ENCODE assay signal across 26 cellular contexts in genomic region chr15:89566141-89566540, GRCh38. TPM values are rescaled to one million over a fixed set of nuclear protein-coding genes. Genes with fewer than 3 reads are reported as not detected.
DNase-seq lines count a peak whose midpoint lies in the region; ATAC-seq and TF ChIP-seq lines count a peak whose summit lies in the region.
"Had no signal": no experiment of that assay in that cellular context is flagged by ENCODE, and none has a peak within 500 bp of the region (broad histone marks: within the 10 kb centered on the region; RNA-seq: fewer than 3 reads in every experiment).

No MANE protein-coding gene starts in this region.

- peaks cover 9% of the 10 kb centered on the region for H3K27me3 Mint-ChIP-seq in MCF 10A (ENCODE audit: insufficient read depth, unreplicated experiment)
- peaks cover 36% of the 10 kb centered on the region for H3K27me3 Mint-ChIP-seq in activated CD8-positive, alpha-beta T cell treated with anti-CD3 and anti-CD28 coated beads, Interleukin-2, amount 10 ng/mL, durations not matched to agents 7 days and 5 days (ENCODE audit: low read depth)

- CTCF ChIA-PET in mammary epithelial cell (lab: Charles Lee; ENCODE audit: low non-redundant PET) (no interaction called here), MCF 10A (lab: Yijun Ruan, JAX) (interaction anchor here (0.6 to 2.0 kb wide), 3 partner anchors 81 to 724 kb away, joined by 3 to 8 read pairs (median 6); no protein-coding TSS in a partner anchor)
- CTCF ChIA-PET in activated CD8-positive, alpha-beta T cell treated with anti-CD3 and anti-CD28 coated beads, Interleukin-2, amount 10 ng/mL, durations not matched to agents 7 days and 5 days (lab: Charles Lee), result interaction anchor here (2.2 kb wide), 1 partner anchor 207 kb away, joined by 7 read pairs; no protein-coding TSS in a partner anchor

- in situ Hi-C loops in mammary epithelial cell (cut with MboI; ENCODE audit: low sequenced_read_pairs in 2 of 2), result loop anchor here in 1 of 2 donors (25.0 kb wide), 1 partner anchor 129 kb away; no protein-coding TSS in a partner anchor

- H3K27ac ChIP-seq in mammary epithelial cell (ENCODE audit: insufficient read depth, low read depth, low read length), result no peak overlapping the region
- H3K27ac ChIP-seq in mesenchymal stem cell (ENCODE audit: low read length, poor library complexity, severe bottlenecking), result no peak overlapping the region
- H3K27ac ChIP-seq in osteoblast (ENCODE audit: low read depth, low read length), result no peak overlapping the region
- H3K27ac ChIP-seq: 22Rv1 had no signal

- H2BK120ac ChIP-seq in mesenchymal stem cell (ENCODE audit: low read depth, low read length), result no peak overlapping the region

- no peaks in the 10 kb centered on the region for H3K79me1 ChIP-seq in mesenchymal stem cell (replicated peaks; ENCODE audit: low read length, poor library complexity, severe bottlenecking)

- DNase-seq in mammary epithelial cell (no peak), MCF 10A (ENCODE audit: unreplicated experiment) (no peak), adipocyte (ENCODE audit: low read depth) (no peak), mesenchymal stem cell (no peak), osteoblast (ENCODE audit: insufficient read length, low spot score, missing footprints) (no peak), erythroblast (lab: John Stamatoyannopoulos, UW) (no peak)
- no peak for DNase-seq in activated CD8-positive, alpha-beta T cell treated with anti-CD3 and anti-CD28 coated beads, Interleukin-2, amount 10 ng/mL, durations not matched to agents 7 days and 5 days
- DNase-seq: activated CD4-positive, alpha-beta T cell treated with anti-CD3 and anti-CD28 coated beads for 48 hours; activated effector memory CD4-positive, alpha-beta T cell treated with anti-CD3 and anti-CD28 coated beads, Interleukin-2, amount 50 U/mL, for 16 hours; activated T-cell treated with anti-CD3 and anti-CD28 coated beads, Interleukin-2, amount 50 U/mL, for 1 hour; aorta; CD4-positive, CD25-positive, alpha-beta regulatory T cell; DND-41; effector CD8-positive, alpha-beta T cell; islet precursor cell; left ventricle myocardium superior; midbrain; NCI-H146; NCI-H446; NCI-H748 treated with DMSO at 0.1 percent for 48 hours had no signal

- no peak overlapping the region for H3K4me3 Mint-ChIP-seq in MCF 10A (ENCODE audit: unreplicated experiment)
- H3K4me3 Mint-ChIP-seq in activated CD8-positive, alpha-beta T cell treated with anti-CD3 and anti-CD28 coated beads, Interleukin-2, amount 10 ng/mL, durations not matched to agents 7 days and 5 days, result no peak overlapping the region
- H3K4me3 Mint-ChIP-seq: activated naive CD8-positive, alpha-beta T cell; natural killer cell treated with Interleukin-12 subunit alpha and Interleukin-12 subunit beta and Interleukin-15 and Interleukin-18, amount 100 ng/mL, for 72 hours; stimulated activated memory B cell treated with anti-CD40 and anti-IgM and Interleukin-4, amounts not matched to agents 10 μg/mL and 1 μg/mL and 100 μg/mL, for 72 hours; type B pancreatic cell had no signal

- H3K23ac ChIP-seq in mesenchymal stem cell (ENCODE audit: low read length in 2 of 2), result no peak overlapping the region

- POLR2A ChIA-PET in MCF 10A (lab: Yijun Ruan, JAX), result interaction anchor here (1.1 kb wide), 1 partner anchor 9 kb away, joined by 3 read pairs; the partner anchor contains the start of gene TICRR
- POLR2A ChIA-PET in activated CD8-positive, alpha-beta T cell treated with anti-CD3 and anti-CD28 coated beads, Interleukin-2, amount 10 ng/mL, durations not matched to agents 7 days and 5 days (lab: Charles Lee), result no interaction called here

- TF ChIP-seq CTCF in mammary epithelial cell (conservative IDR thresholded peaks at IDR 0.05 in 1 of 2, IDR thresholded peaks at IDR 0.05 in 1 of 2; ENCODE audit: extremely low read depth in 1 of 2, insufficient read depth in 1 of 2, low read depth in 1 of 2, low read length in 2 of 2) (no peak), MCF 10A (IDR thresholded peaks at IDR 0.05; ENCODE audit: unreplicated experiment) (no peak), osteoblast (IDR thresholded peaks at IDR 0.05; ENCODE audit: extremely low read depth, low read depth, low read length) (no peak)

- H3K9me3 ChIP-seq in mammary epithelial cell (replicated peaks; ENCODE audit: insufficient read depth, low read length) (no peaks in the 10 kb centered on the region), adipocyte (ENCODE audit: control insufficient read depth, low read length) (peaks cover 7% of the 10 kb centered on the region), mesenchymal stem cell (ENCODE audit: control insufficient read depth, low read length) (peaks cover 7% of the 10 kb centered on the region), osteoblast (ENCODE audit: low read depth, low read length) (no peaks in the 10 kb centered on the region)

- H3K14ac ChIP-seq in mesenchymal stem cell (ENCODE audit: low read length in 2 of 2), result no peak overlapping the region

- ATAC-seq in activated CD8-positive, alpha-beta T cell treated with anti-CD3 and anti-CD28 coated beads, Interleukin-2, amount 10 ng/mL, durations not matched to agents 7 days and 5 days, result no peak
- ATAC-seq in HG03378 (IDR thresholded peaks at IDR 0.05; ENCODE audit: unreplicated experiment), result no peak
- ATAC-seq: left ventricle myocardium superior; natural killer cell treated with Interleukin-12 subunit alpha and Interleukin-12 subunit beta and Interleukin-15 and Interleukin-18, amount 100 ng/mL, for 72 hours; stimulated activated memory B cell treated with anti-CD40 and anti-IgM and Interleukin-4, amounts not matched to agents 10 μg/mL and 1 μg/mL and 100 μg/mL, for 72 hours had no signal

- peaks cover 6% of the 10 kb centered on the region for H3K4me1 Mint-ChIP-seq in MCF 10A (ENCODE audit: insufficient read depth, unreplicated experiment)
- no peaks in the 10 kb centered on the region for H3K4me1 Mint-ChIP-seq in activated CD8-positive, alpha-beta T cell treated with anti-CD3 and anti-CD28 coated beads, Interleukin-2, amount 10 ng/mL, durations not matched to agents 7 days and 5 days (ENCODE audit: low read depth)
- H3K4me1 Mint-ChIP-seq: CD4-positive, CD25-positive, alpha-beta regulatory T cell; stimulated activated memory B cell treated with anti-CD40 and anti-IgM and Interleukin-4, amounts not matched to agents 10 μg/mL and 1 μg/mL and 100 μg/mL, for 72 hours had no signal

- H3K27ac Mint-ChIP-seq in MCF 10A (ENCODE audit: low read depth, unreplicated experiment), result no peak overlapping the region
- H3K27ac Mint-ChIP-seq in activated CD8-positive, alpha-beta T cell treated with anti-CD3 and anti-CD28 coated beads, Interleukin-2, amount 10 ng/mL, durations not matched to agents 7 days and 5 days, result no peak overlapping the region
- H3K27ac Mint-ChIP-seq: activated naive CD8-positive, alpha-beta T cell; CD4-positive, CD25-positive, alpha-beta regulatory T cell; natural killer cell treated with Interleukin-12 subunit alpha and Interleukin-12 subunit beta and Interleukin-15 and Interleukin-18, amount 100 ng/mL, for 72 hours; stimulated activated memory B cell treated with anti-CD40 and anti-IgM and Interleukin-4, amounts not matched to agents 10 μg/mL and 1 μg/mL and 100 μg/mL, for 72 hours; type B pancreatic cell had no signal

- H2AK5ac ChIP-seq in mesenchymal stem cell (ENCODE audit: low read length, severe bottlenecking), result no peak overlapping the region

- H3K36me3 ChIP-seq in mammary epithelial cell (ENCODE audit: insufficient read depth, low read length) (no peaks in the 10 kb centered on the region), adipocyte (ENCODE audit: control insufficient read depth, insufficient read depth, low read length, severe bottlenecking) (no peaks in the 10 kb centered on the region), mesenchymal stem cell (ENCODE audit: control insufficient read depth in 1 of 2, insufficient read depth in 2 of 2, low read depth in 1 of 2, low read length in 2 of 2) (no peaks in the 10 kb centered on the region), osteoblast (ENCODE audit: insufficient read depth, low read length) (no peaks in the 10 kb centered on the region)

- H3K4me2 ChIP-seq in mammary epithelial cell (ENCODE audit: insufficient read depth, low read depth, low read length) (no peak overlapping the region), mesenchymal stem cell (ENCODE audit: low read length, poor library complexity, severe bottlenecking) (no peak overlapping the region), osteoblast (ENCODE audit: insufficient read depth, low read length) (no peak overlapping the region)

- H3K4me3 ChIP-seq in mammary epithelial cell (replicated peaks in 1 of 3; ENCODE audit: insufficient read depth in 1 of 3, low read depth in 2 of 3, low read length in 3 of 3) (no peak overlapping the region), adipocyte (ENCODE audit: low read length) (no peak overlapping the region), mesenchymal stem cell (ENCODE audit: insufficient read depth in 1 of 2, low read depth in 1 of 2, low read length in 2 of 2) (no peak overlapping the region), osteoblast (ENCODE audit: insufficient read depth, low read length) (no peak overlapping the region)

- H3K79me2 ChIP-seq in mammary epithelial cell (ENCODE audit: insufficient read depth, low read length), result no peaks in the 10 kb centered on the region
- no peaks in the 10 kb centered on the region for H3K79me2 ChIP-seq in osteoblast (ENCODE audit: insufficient read depth, low read length)

- H3K9ac ChIP-seq in mammary epithelial cell (ENCODE audit: insufficient read depth, low read length) (no peak overlapping the region), adipocyte (ENCODE audit: low read length) (peak overlapping the region; percentile 71), mesenchymal stem cell (ENCODE audit: low read length) (peak overlapping the region; percentile 78)

- peak overlapping the region; percentile 10 for H2AFZ ChIP-seq in mammary epithelial cell (ENCODE audit: low read depth, low read length)
- H2AFZ ChIP-seq in mesenchymal stem cell (ENCODE audit: low read depth, low read length), result no peak overlapping the region
- no peak overlapping the region for H2AFZ ChIP-seq in osteoblast (ENCODE audit: low read length)

- dilution Hi-C loops in mammary epithelial cell (cut with HindIII; ENCODE audit: low sequenced_read_pairs), result no loop called here

- H3K4me1 ChIP-seq in mammary epithelial cell (ENCODE audit: insufficient read depth, low read length) (no peaks in the 10 kb centered on the region), adipocyte (ENCODE audit: control insufficient read depth, insufficient read depth, low read length) (peaks cover 10% of the 10 kb centered on the region), mesenchymal stem cell (ENCODE audit: control insufficient read depth, insufficient read depth, low read depth, low read length) (no peaks in the 10 kb centered on the region), osteoblast (ENCODE audit: insufficient read depth, low read length) (no peaks in the 10 kb centered on the region)

- H4K91ac ChIP-seq in mesenchymal stem cell (ENCODE audit: low read length), result no peak overlapping the region

- H3K18ac ChIP-seq in mesenchymal stem cell (ENCODE audit: low read depth in 1 of 2, low read length in 2 of 2), result no peak overlapping the region

- H4K8ac ChIP-seq in mesenchymal stem cell (ENCODE audit: low read length), result no peak overlapping the region

- no peak overlapping the region for H2BK12ac ChIP-seq in mesenchymal stem cell (ENCODE audit: low read length in 2 of 2)

- intact Hi-C loops in mammary epithelial cell (cut with micrococcal nuclease), result no loop called here
- intact Hi-C loops in MCF 10A (cut with micrococcal nuclease), result no loop called here

- no peak for TF ChIP-seq POLR2A in erythroblast (IDR thresholded peaks at IDR 0.05; ENCODE audit: low read length)

- 63% methylated on average over 7 of the region's 7 CpGs for WGBS in mammary epithelial cell (ENCODE audit: low coverage, missing lambda C conversion rate)
- whole genome bisulfite sequencing in mesenchymal stem cell, result 84% methylated on average over 5 of the region's 7 CpGs

- H3K9me3 Mint-ChIP-seq in MCF 10A (ENCODE audit: unreplicated experiment), result no peaks in the 10 kb centered on the region
- H3K9me3 Mint-ChIP-seq in activated CD8-positive, alpha-beta T cell treated with anti-CD3 and anti-CD28 coated beads, Interleukin-2, amount 10 ng/mL, durations not matched to agents 7 days and 5 days (ENCODE audit: insufficient read depth), result no peaks in the 10 kb centered on the region
- H3K9me3 Mint-ChIP-seq: natural killer cell treated with Interleukin-12 subunit alpha and Interleukin-12 subunit beta and Interleukin-15 and Interleukin-18, amount 100 ng/mL, for 72 hours had no signal

- BruUV-seq in mammary epithelial cell (replicated peaks; lab: Mats Ljungman, UMichigan), result no TSS peak
- no TSS peak for BruUV-seq in MCF 10A (replicated peaks; lab: Mats Ljungman, UMichigan)

- no peaks in the 10 kb centered on the region for H3K36me3 Mint-ChIP-seq in MCF 10A (ENCODE audit: insufficient read depth, unreplicated experiment)
- no peaks in the 10 kb centered on the region for H3K36me3 Mint-ChIP-seq in activated CD8-positive, alpha-beta T cell treated with anti-CD3 and anti-CD28 coated beads, Interleukin-2, amount 10 ng/mL, durations not matched to agents 7 days and 5 days (ENCODE audit: low read depth)
- H3K36me3 Mint-ChIP-seq: natural killer cell treated with Interleukin-12 subunit alpha and Interleukin-12 subunit beta and Interleukin-15 and Interleukin-18, amount 100 ng/mL, for 72 hours; stimulated activated memory B cell treated with anti-CD40 and anti-IgM and Interleukin-4, amounts not matched to agents 10 μg/mL and 1 μg/mL and 100 μg/mL, for 72 hours; type B pancreatic cell had no signal

- no peak overlapping the region for H2BK15ac ChIP-seq in mesenchymal stem cell (ENCODE audit: low read depth, poor library complexity, severe bottlenecking)

- no peak overlapping the region for H2BK5ac ChIP-seq in mesenchymal stem cell (ENCODE audit: low read depth, low read length, poor library complexity, severe bottlenecking)

- H4K20me1 ChIP-seq in mammary epithelial cell (ENCODE audit: insufficient read depth, low read length), result no peaks in the 10 kb centered on the region
- H4K20me1 ChIP-seq in osteoblast (ENCODE audit: insufficient read depth, low read length), result no peaks in the 10 kb centered on the region

- H3K4ac ChIP-seq in mesenchymal stem cell (ENCODE audit: low read depth in 1 of 2, low read length in 2 of 2), result no peak overlapping the region

- H3K27me3 ChIP-seq in mammary epithelial cell (ENCODE audit: insufficient read depth, low read length) (no peaks in the 10 kb centered on the region), adipocyte (replicated peaks; ENCODE audit: control insufficient read depth, insufficient read depth, low read length) (no peaks in the 10 kb centered on the region), mesenchymal stem cell (ENCODE audit: control insufficient read depth in 1 of 2, insufficient read depth in 1 of 2, low read length in 2 of 2) (no peaks in the 10 kb centered on the region), osteoblast (ENCODE audit: insufficient read depth, low read length) (peaks cover 38% of the 10 kb centered on the region)

RNA-seq across cellular contexts. Expression of gene TICRR, which starts 9.1 kb away (rescaled TPM):
- total RNA-seq in mammary epithelial cell, result 10 to 100 TPM in 1 of 2 donors, under 1 TPM in 1; 0.67 to 13.7 TPM
- polyA plus RNA-seq in mammary epithelial cell, result 8.3 TPM
- polyA minus RNA-seq in mammary epithelial cell, result 34.1 TPM
- total RNA-seq in MCF 10A (2022), result 6.6 and 8.5 TPM in 2 replicates
- polyA plus RNA-seq in mesenchymal stem cell (2013, experiment 1 of 2), result 0.81 TPM
- polyA plus RNA-seq in mesenchymal stem cell (2013, experiment 2 of 2), result 0.74 TPM
- total RNA-seq in osteoblast, result 0.72 and 0.88 TPM in 2 replicates
- 10 to 100 TPM; 36.5 to 36.9 TPM for total RNA-seq in activated CD8-positive, alpha-beta T cell treated with anti-CD3 and anti-CD28 coated beads, Interleukin-2, amount 10 ng/mL, durations not matched to agents 7 days and 5 days
